ENCODE assay signal across 26 cellular contexts in the genomic region with DNA sequence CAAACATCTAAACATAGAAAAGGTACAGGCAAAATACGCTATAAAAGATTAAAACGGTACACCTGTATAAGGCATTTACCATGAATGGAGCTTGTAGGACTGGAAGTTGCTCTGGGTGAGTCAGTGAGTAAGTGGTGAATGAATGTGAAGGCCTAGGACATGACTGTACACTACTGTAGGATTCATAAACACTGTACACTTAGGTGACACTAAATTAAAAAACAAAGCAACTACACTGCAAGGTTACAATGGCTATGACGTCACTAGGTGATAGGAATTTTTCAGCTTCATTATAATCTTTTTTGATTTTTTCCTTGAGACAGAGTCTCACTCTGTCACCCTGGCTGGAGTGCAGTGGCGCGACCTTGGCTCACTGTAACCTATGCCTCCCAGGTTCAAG.
"Had no signal": no experiment of that assay in that cellular context is flagged by ENCODE, and none has a peak within 500 bp of the region (broad histone marks: within the 10 kb centered on the region; RNA-seq: fewer than 3 reads in every experiment).

No MANE protein-coding gene starts in this region.

- H2AFZ ChIP-seq: hepatocyte, neural progenitor cell had no signal

- H3K4me2 ChIP-seq: hepatocyte, neural progenitor cell had no signal

- FAIRE-seq: endometrium had no signal

- ATAC-seq: activated CD4-positive, CD25-positive, alpha-beta regulatory T cell treated with anti-CD3 and anti-CD28 coated beads, Interleukin-2, amount 50 U/mL, for 24 hours; activated CD8-positive, alpha-beta memory T cell treated with anti-CD3 and anti-CD28 coated beads, Interleukin-2, amount 10 ng/mL, durations not matched to agents 7 days and 5 days; activated CD8-positive, alpha-beta T cell treated with anti-CD3 and anti-CD28 coated beads for 36 hours; activated naive CD8-positive, alpha-beta T cell treated with anti-CD3 and anti-CD28 coated beads, Interleukin-2, amount 50 U/mL, for 24 hours; body of pancreas; left lung; naive thymus-derived CD8-positive, alpha-beta T cell; stimulated activated naive B cell treated with anti-CD40 and anti-IgM and Interleukin-4, amounts not matched to agents 10 μg/mL and 1 μg/mL and 100 μg/mL, for 72 hours had no signal

- H3K4me1 ChIP-seq: body of pancreas, left lung, neural progenitor cell, transverse colon, uterus had no signal

- H3K27me3 ChIP-seq: body of pancreas, cardiac muscle cell, hepatocyte, left lung, neural progenitor cell, transverse colon, uterus had no signal

- H3K9ac ChIP-seq: neural progenitor cell had no signal

- H3K27ac ChIP-seq: body of pancreas, cardiac muscle cell, hepatocyte, left lung, neural progenitor cell, transverse colon, uterus had no signal

- H3K36me3 ChIP-seq: cardiac muscle cell, left lung, neural progenitor cell, transverse colon, uterus had no signal

- DNase-seq: activated CD4-positive, alpha-beta T cell treated with anti-CD3 and anti-CD28 coated beads, Interleukin-2, amount 10 ng/mL, durations not matched to agents 24 days and 14 days; activated CD8-positive, alpha-beta memory T cell treated with anti-CD3 and anti-CD28 coated beads, Interleukin-2, amount 10 ng/mL, durations not matched to agents 7 days and 5 days; activated CD8-positive, alpha-beta T cell treated with anti-CD3 and anti-CD28 coated beads for 36 hours; activated gamma-delta T cell; activated naive CD4-positive, alpha-beta T cell treated with anti-CD3 and anti-CD28 coated beads, Interleukin-2, amount 50 U/mL, for 16 hours; activated naive CD8-positive, alpha-beta T cell treated with anti-CD3 and anti-CD28 coated beads, Interleukin-2, amount 50 U/mL, for 24 hours; activated T-cell treated with anti-CD3 and anti-CD28 coated beads for 4 hours; body of pancreas; effector CD4-positive, alpha-beta T cell; erythroblast; foreskin melanocyte; glutamatergic neuron; immature natural killer cell; left lung; naive thymus-derived CD8-positive, alpha-beta T cell; retina; stimulated activated CD4-positive, alpha-beta T cell treated with anti-CD3 and anti-CD28 coated beads, Interleukin-2, amount 100 ng/mL, for 48 hours; stimulated activated CD8-positive, alpha-beta memory T cell treated with anti-CD3 and anti-CD28 coated beads, Interleukin-4, amount 100 ng/mL, for 48 hours; stimulated activated naive B cell treated with anti-CD40 and anti-IgM and Interleukin-4, amounts not matched to agents 10 μg/mL and 1 μg/mL and 100 μg/mL, for 72 hours; transverse colon; uterus had no signal

- H3K79me2 ChIP-seq: hepatocyte had no signal

- H3K4me3 ChIP-seq: body of pancreas, cardiac muscle cell, hepatocyte, left lung, neural progenitor cell, transverse colon, uterus had no signal

- H3K9me3 ChIP-seq: body of pancreas, left lung, transverse colon, uterus had no signal
